ENCODE assay signal across 23 cellular contexts in genomic region chr2:120777787-120778186, GRCh38. TPM values are rescaled to one million over a fixed set of nuclear protein-coding genes. Genes with fewer than 3 reads are reported as not detected.
"Had no signal": no experiment of that assay in that cellular context is flagged by ENCODE, and none has a peak within 500 bp of the region (broad histone marks: within the 10 kb centered on the region; RNA-seq: fewer than 3 reads in every experiment).

No MANE protein-coding gene starts in this region.

- DNase-seq: activated CD4-positive, alpha-beta T cell treated with anti-CD3 and anti-CD28 coated beads for 48 hours; activated CD4-positive, alpha-beta T cell treated with anti-CD3 and anti-CD28 coated beads, Interleukin-2, amount 50 U/mL, for 4 hours; activated CD8-positive, alpha-beta memory T cell treated with anti-CD3 and anti-CD28 coated beads, Interleukin-2, amount 50 U/mL, for 48 hours; activated CD8-positive, alpha-beta T cell treated with anti-CD3 and anti-CD28 coated beads, Interleukin-2, amount 10 ng/mL, durations not matched to agents 7 days and 5 days; activated naive CD4-positive, alpha-beta T cell treated with anti-CD3 and anti-CD28 coated beads, Interleukin-2, amount 50 U/mL, for 16 hours; activated naive CD8-positive, alpha-beta T cell treated with anti-CD3 and anti-CD28 coated beads, Interleukin-2, amount 10 ng/mL, durations not matched to agents 7 days and 5 days; activated T-cell treated with anti-CD3 and anti-CD28 coated beads, Interleukin-2, amount 50 U/mL, for 1 hour; adrenal gland; anterior cingulate cortex; body of pancreas; NCI-H1092; NCI-H1417; NCI-H1930; NCI-H2171 treated with DMSO at 0.1 percent for 48 hours; NCI-H226; NCI-H526; NCI-H82; RPMI8226; SHP77 had no signal

- H3K9me3 ChIP-seq: adrenal gland, body of pancreas had no signal

- H3K4me3 Mint-ChIP-seq: activated CD8-positive, alpha-beta T cell treated with anti-CD3 and anti-CD28 coated beads, Interleukin-2, amount 10 ng/mL, durations not matched to agents 7 days and 5 days; activated naive CD8-positive, alpha-beta T cell treated with anti-CD3 and anti-CD28 coated beads, Interleukin-2, amount 10 ng/mL, durations not matched to agents 7 days and 5 days; T-helper 1 cell treated with Interleukin-12 subunit alpha and Interleukin-12 subunit beta and Interleukin-4 antibody, amounts not matched to agents 30 μg/mL and 1 μg/mL, for 36 hours had no signal

- H3K9ac ChIP-seq: KMS-11 had no signal

- H3K4me1 ChIP-seq: body of pancreas had no signal

- H3K27ac Mint-ChIP-seq: activated CD8-positive, alpha-beta T cell treated with anti-CD3 and anti-CD28 coated beads, Interleukin-2, amount 10 ng/mL, durations not matched to agents 7 days and 5 days; activated naive CD8-positive, alpha-beta T cell treated with anti-CD3 and anti-CD28 coated beads, Interleukin-2, amount 10 ng/mL, durations not matched to agents 7 days and 5 days; T-helper 1 cell treated with Interleukin-12 subunit alpha and Interleukin-12 subunit beta and Interleukin-4 antibody, amounts not matched to agents 30 μg/mL and 1 μg/mL, for 36 hours had no signal

- H3K9me3 Mint-ChIP-seq: activated naive CD8-positive, alpha-beta T cell treated with anti-CD3 and anti-CD28 coated beads, Interleukin-2, amount 10 ng/mL, durations not matched to agents 7 days and 5 days; T-helper 1 cell treated with Interleukin-12 subunit alpha and Interleukin-12 subunit beta and Interleukin-4 antibody, amounts not matched to agents 30 μg/mL and 1 μg/mL, for 36 hours had no signal

- H3K4me3 ChIP-seq: adrenal gland, body of pancreas had no signal

- H3K27me3 Mint-ChIP-seq: activated naive CD8-positive, alpha-beta T cell treated with anti-CD3 and anti-CD28 coated beads, Interleukin-2, amount 10 ng/mL, durations not matched to agents 7 days and 5 days had no signal

- ATAC-seq: activated CD4-positive, CD25-positive, alpha-beta regulatory T cell treated with anti-CD3 and anti-CD28 coated beads, Interleukin-2, amount 50 U/mL, for 24 hours; activated CD8-positive, alpha-beta T cell treated with anti-CD3 and anti-CD28 coated beads, Interleukin-2, amount 10 ng/mL, durations not matched to agents 7 days and 5 days; body of pancreas had no signal

- H3K36me3 Mint-ChIP-seq: activated naive CD8-positive, alpha-beta T cell treated with anti-CD3 and anti-CD28 coated beads, Interleukin-2, amount 10 ng/mL, durations not matched to agents 7 days and 5 days had no signal

- H3K27me3 ChIP-seq: adrenal gland, body of pancreas had no signal

- H3K4me2 ChIP-seq: KMS-11 had no signal

- H3K27ac ChIP-seq: adrenal gland, body of pancreas, KMS-11 had no signal

- H3K36me3 ChIP-seq: adrenal gland had no signal

RNA-seq across cellular contexts. Expression of gene GLI2, which starts 42.1 kb away (rescaled TPM):
- total RNA-seq: OCI-LY7 had no signal
